10 cellular contexts compared by ENCODE assay signal in genomic region chr1:8137406-8138244, GRCh38.
DNase-seq lines count a peak whose midpoint lies in the region; TF ChIP-seq lines count a peak whose summit lies in the region.
"Had no signal": no experiment of that assay in that cellular context is flagged by ENCODE, and none has a peak within 500 bp of the region (broad histone marks: within the 10 kb centered on the region; RNA-seq: fewer than 3 reads in every experiment).

No MANE protein-coding gene starts in this region.

- TF ChIP-seq CTCF in chondrocyte (IDR thresholded peaks at IDR 0.05): no peak
- TF ChIP-seq CTCF in transverse colon (IDR thresholded peaks at IDR 0.05): no peak

- WGBS in transverse colon (ENCODE audit: low coverage in 1 of 2), 2 donors: 50 to 63% methylated on average over 12 to 14 of the region's 14 CpGs

- peak overlapping the region; percentile 53 to 91 (median 70) for H3K27ac ChIP-seq in transverse colon

- H3K27ac Mint-ChIP-seq in chondrocyte (ENCODE audit: unreplicated experiment): peak overlapping the region; percentile 96
- H3K27ac Mint-ChIP-seq: T-helper 17 cell had no signal

- no peaks in the 10 kb centered on the region for H3K9me3 Mint-ChIP-seq in chondrocyte (ENCODE audit: low read depth)

- H3K36me3 ChIP-seq in transverse colon: no peaks in the 10 kb centered on the region

- peaks cover 9 to 29% (median 18%) of the 10 kb centered on the region in 4 donors for H3K4me1 ChIP-seq in transverse colon

- no peaks in the 10 kb centered on the region for H3K36me3 Mint-ChIP-seq in chondrocyte (ENCODE audit: low read depth)

- no peak for TF ChIP-seq EP300 in transverse colon (IDR thresholded peaks at IDR 0.05; ENCODE audit: low read depth)

- H3K4me3 Mint-ChIP-seq in chondrocyte (ENCODE audit: unreplicated experiment): peak overlapping the region; percentile 59
- H3K4me3 Mint-ChIP-seq: T-helper 17 cell had no signal

- intact Hi-C loops in transverse colon (cut with DNase I; ENCODE audit: low total_unique reads): loop anchor here (5.0 kb wide), 1 partner anchor 110 kb away; the partner anchor contains the start of gene ERRFI1

- no peaks in the 10 kb centered on the region for H3K27me3 ChIP-seq in transverse colon

- H3K9me3 ChIP-seq in transverse colon: no peaks in the 10 kb centered on the region

- peaks cover 72% of the 10 kb centered on the region for H3K4me1 Mint-ChIP-seq in chondrocyte (ENCODE audit: low read depth)

- DNase-seq in HT1080 (ENCODE audit: low read depth) (peak; percentile 96), chondrocyte (ENCODE audit: low spot score) (no peak), lung microvascular endothelial cell (ENCODE audit: low read depth in 2 of 2) (peak; percentile 85 to 90), transverse colon (no peak), NCI-H524 (lab: John Stamatoyannopoulos, UW) (no peak)
- DNase-seq in activated T-cell treated with anti-CD3 and anti-CD28 coated beads, Interleukin-2, amount 50 U/mL, for 48 hours: no peak
- no peak for DNase-seq in NK-92 treated with Interleukin-12 subunit alpha and Interleukin-12 subunit beta, amount 100 ng/mL, for 24 hours (lab: John Stamatoyannopoulos, UW)
- no peak for DNase-seq in activated effector memory CD4-positive, alpha-beta T cell treated with anti-CD3 and anti-CD28 coated beads, Interleukin-2, amount 50 U/mL, for 16 hours
- DNase-seq: stimulated activated CD4-positive, alpha-beta T cell treated with anti-CD3 and anti-CD28 coated beads, Interleukin-2, amount 100 ng/mL, for 48 hours; T-helper 17 cell had no signal

- H3K4me3 ChIP-seq in transverse colon: no peak overlapping the region

- H3K27me3 Mint-ChIP-seq in chondrocyte (ENCODE audit: low read depth): no peaks in the 10 kb centered on the region

- TF ChIP-seq POLR2A in transverse colon (IDR thresholded peaks at IDR 0.05): no peak

- in situ Hi-C loops in transverse colon (cut with MboI; ENCODE audit: low pct_ligation_motif_present in 1 of 4, low pct_unique_long_range_greater_than_20kb in 1 of 4, low sequenced_read_pairs in 3 of 4): no loop called here

Comparison
In these comparisons a context has a peak if more than half of its experiments do, and no peak if none do; other contexts are left out.
1. DNase-seq: peak in HT1080 (single experiment) and lung microvascular endothelial cell (2 of 2); none in chondrocyte (single experiment), transverse colon (single experiment), NCI-H524 (0 of 2), activated T-cell treated with anti-CD3 and anti-CD28 coated beads, Interleukin-2, amount 50 U/mL, for 48 hours (0 of 2), NK-92 treated with Interleukin-12 subunit alpha and Interleukin-12 subunit beta, amount 100 ng/mL, for 24 hours (single experiment) and activated effector memory CD4-positive, alpha-beta T cell treated with anti-CD3 and anti-CD28 coated beads, Interleukin-2, amount 50 U/mL, for 16 hours (single experiment).